ENCODE assay signal across 9 cellular contexts in genomic region chr3:109098245-109098644, GRCh38. TPM values are rescaled to one million over a fixed set of nuclear protein-coding genes. Genes with fewer than 3 reads are reported as not detected.
A peak's percentile ranks its signal among the peaks of the same experiment; 100 is the strongest.
DNase-seq lines count a peak whose midpoint lies in the region; ATAC-seq and TF ChIP-seq lines count a peak whose summit lies in the region.
"Had no signal": no experiment of that assay in that cellular context is flagged by ENCODE, and none has a peak within 500 bp of the region (broad histone marks: within the 10 kb centered on the region; RNA-seq: fewer than 3 reads in every experiment).

No MANE protein-coding gene starts in this region.

- ATAC-seq in GM19324 (IDR thresholded peaks at IDR 0.05; ENCODE audit: low FRiP score, unreplicated experiment) (peak; percentile 58), HG02588 (IDR thresholded peaks at IDR 0.05; ENCODE audit: unreplicated experiment) (no peak)

- TF ChIP-seq POLR2A in erythroblast (IDR thresholded peaks at IDR 0.05; ENCODE audit: low read length), result no peak

- no peak overlapping the region for H2AFZ ChIP-seq in osteoblast (ENCODE audit: low read length)

- H3K27ac ChIP-seq in C4-2B (no peak overlapping the region), osteoblast (ENCODE audit: low read depth, low read length) (no peak overlapping the region)

- H4K20me1 ChIP-seq in osteoblast (ENCODE audit: insufficient read depth, low read length), result no peaks in the 10 kb centered on the region

- peak; percentile 2 for DNase-seq in NCI-H2171 (lab: John Stamatoyannopoulos, UW)
- peak; percentile 14 to 17 for DNase-seq in erythroblast (lab: John Stamatoyannopoulos, UW)
- no peak for DNase-seq in NCI-H1092 treated with DMSO at 0.1 percent for 48 hours (lab: John Stamatoyannopoulos, UW)
- DNase-seq in osteoblast (ENCODE audit: insufficient read length, low spot score, missing footprints), result no peak
- DNase-seq in KG1 (lab: John Stamatoyannopoulos, UW), result no peak

- no peaks in the 10 kb centered on the region for H3K79me2 ChIP-seq in osteoblast (ENCODE audit: insufficient read depth, low read length)

- H3K27me3 ChIP-seq in osteoblast (ENCODE audit: insufficient read depth, low read length), result no peaks in the 10 kb centered on the region

- TF ChIP-seq CTCF in C4-2B (conservative IDR thresholded peaks at IDR 0.05) (peak; percentile 51), osteoblast (IDR thresholded peaks at IDR 0.05; ENCODE audit: extremely low read depth, low read depth, low read length) (no peak)

- H3K9me3 ChIP-seq in osteoblast (ENCODE audit: low read depth, low read length), result no peaks in the 10 kb centered on the region

- H3K4me1 ChIP-seq in osteoblast (ENCODE audit: insufficient read depth, low read length), result no peaks in the 10 kb centered on the region

- H3K4me3 ChIP-seq in osteoblast (ENCODE audit: insufficient read depth, low read length), result no peak overlapping the region

- no peaks in the 10 kb centered on the region for H3K36me3 ChIP-seq in osteoblast (ENCODE audit: insufficient read depth, low read length)

- no peak overlapping the region for H3K4me2 ChIP-seq in osteoblast (ENCODE audit: insufficient read depth, low read length)

RNA-seq across cellular contexts. Expression of gene MORC1, which starts 19.7 kb away (rescaled TPM):
- not detected in 2 replicates for total RNA-seq in osteoblast
- total RNA-seq: lung microvascular endothelial cell had no signal

RNA-seq across cellular contexts. Expression of gene C3orf85, which starts 38.3 kb away (rescaled TPM):
- not detected in 2 replicates for total RNA-seq in osteoblast
- total RNA-seq: lung microvascular endothelial cell had no signal

Comparison
In these comparisons a context has a peak if more than half of its experiments do, and no peak if none do; other contexts are left out.
1. DNase-seq: peak in NCI-H2171 (single experiment) and erythroblast (2 of 2); none in NCI-H1092 treated with DMSO at 0.1 percent for 48 hours (single experiment), osteoblast (single experiment) and KG1 (single experiment).